Comparison of ENCODE assay signal across 12 cellular contexts in genomic region chr11:113911491-113911890, GRCh38. TPM values are rescaled to one million over a fixed set of nuclear protein-coding genes. Genes with fewer than 3 reads are reported as not detected.
"Had no signal": no experiment of that assay in that cellular context is flagged by ENCODE, and none has a peak within 500 bp of the region (broad histone marks: within the 10 kb centered on the region; RNA-seq: fewer than 3 reads in every experiment).

No MANE protein-coding gene starts in this region.

RNA-seq across cellular contexts. Expression of gene HTR3B, which starts 6.9 kb away (rescaled TPM):
- total RNA-seq: subcutaneous adipose tissue, suprapubic skin, thoracic aorta, thyroid gland, tibial nerve, upper lobe of left lung, upper lobe of right lung, ureter, urinary bladder, uterus, vagina had no signal
- polyA plus RNA-seq: stomach, urinary bladder had no signal
